In genomic region chr5:170495796-170496195, GRCh38 we compare ENCODE assay signal across 20 cellular contexts. TPM values are rescaled to one million over a fixed set of nuclear protein-coding genes. Genes with fewer than 3 reads are reported as not detected.
"Had no signal": no experiment of that assay in that cellular context is flagged by ENCODE, and none has a peak within 500 bp of the region (broad histone marks: within the 10 kb centered on the region; RNA-seq: fewer than 3 reads in every experiment).

No MANE protein-coding gene starts in this region.

- H3K27ac ChIP-seq: tibial nerve had no signal

- H3K4me3 ChIP-seq: tibial nerve had no signal

- H3K36me3 ChIP-seq: tibial nerve had no signal

- H3K27me3 ChIP-seq: tibial nerve had no signal

- DNase-seq: activated B cell treated with CpG ODN at 0.5 μM for 24 hours; activated CD4-positive, alpha-beta T cell treated with anti-CD3 and anti-CD28 coated beads for 4 hours; activated CD4-positive, alpha-beta T cell treated with anti-CD3 and anti-CD28 coated beads, Interleukin-2, amount 50 U/mL, for 48 hours; activated effector memory CD4-positive, alpha-beta T cell treated with Interleukin-2 at 50 U/mL for 16 hours; activated naive CD4-positive, alpha-beta T cell treated with anti-CD3 and anti-CD28 coated beads for 36 hours; activated naive CD8-positive, alpha-beta T cell treated with anti-CD3 and anti-CD28 coated beads, Interleukin-2, amount 50 U/mL, for 24 hours; activated T-cell treated with anti-CD3 and anti-CD28 coated beads, Interleukin-2, amount 50 U/mL, for 72 hours; effector CD4-positive, alpha-beta T cell; foreskin melanocyte; glutamatergic neuron; hippocampal formation; left cardiac atrium; naive B cell; stimulated activated naive CD8-positive, alpha-beta T cell treated with anti-CD3 and anti-CD28 coated beads, Interleukin-15, amount 100 ng/mL, for 72 hours; T1000 had no signal

- ATAC-seq: activated T-cell treated with anti-CD3 and anti-CD28 coated beads, Interleukin-2, amount 50 U/mL, for 72 hours; left cardiac atrium; stimulated activated effector memory CD8-positive, alpha-beta T cell treated with anti-CD3 and anti-CD28 coated beads, Interleukin-12 subunit alpha, Interleukin-12 subunit beta, amount 100 ng/mL, for 72 hours; stimulated activated naive CD8-positive, alpha-beta T cell treated with anti-CD3 and anti-CD28 coated beads, Interleukin-15, amount 100 ng/mL, for 72 hours had no signal

RNA-seq across cellular contexts. Expression of gene KCNIP1, which starts 8.0 kb away (rescaled TPM):
- total RNA-seq: activated B cell treated with CpG ODN at 0.5 μM for 24 hours; activated naive CD4-positive, alpha-beta T cell treated with anti-CD3 and anti-CD28 coated beads for 36 hours; activated T-cell treated with anti-CD3 and anti-CD28 coated beads, Interleukin-2, amount 50 U/mL, for 72 hours; left cardiac atrium; lower leg skin; mesenteric fat pad; osteoblast had no signal
